In the genomic region with DNA sequence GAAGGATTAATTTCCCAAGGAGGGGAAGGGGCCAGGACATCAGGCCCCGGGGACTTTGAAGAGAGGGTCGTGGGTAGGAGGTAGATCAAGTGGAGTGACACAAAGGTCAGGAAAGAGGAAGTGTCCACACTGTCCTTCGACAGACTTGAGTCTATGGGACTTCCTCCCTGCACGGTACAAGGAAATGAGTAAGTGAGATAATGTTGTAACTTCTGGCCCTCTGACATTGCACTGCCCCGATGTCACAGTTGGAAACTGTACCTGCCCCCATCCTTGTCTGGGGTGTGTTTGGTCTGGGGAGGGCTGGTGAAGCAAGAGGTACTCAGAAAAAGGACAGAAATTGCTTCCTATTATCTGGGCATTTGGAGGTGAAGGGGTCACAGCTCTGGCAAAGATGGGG, we compare ENCODE assay signal across 8 cellular contexts. TPM values are rescaled to one million over a fixed set of nuclear protein-coding genes. Genes with fewer than 3 reads are reported as not detected.
DNase-seq lines count a peak whose midpoint lies in the region; ATAC-seq and TF ChIP-seq lines count a peak whose summit lies in the region.

No MANE protein-coding gene starts in this region.

- H3K4me1 Mint-ChIP-seq in activated naive CD8-positive, alpha-beta T cell treated with anti-CD3 and anti-CD28 coated beads, Interleukin-2, amount 50 U/mL, for 24 hours, result peaks cover 17% of the 10 kb centered on the region

- H3K27ac Mint-ChIP-seq in activated naive CD8-positive, alpha-beta T cell treated with anti-CD3 and anti-CD28 coated beads, Interleukin-2, amount 50 U/mL, for 24 hours, result no peak overlapping the region

- no peaks in the 10 kb centered on the region for H3K36me3 ChIP-seq in lower lobe of right lung

- H3K4me1 ChIP-seq in lower lobe of right lung, result peaks cover 10% of the 10 kb centered on the region

- ATAC-seq in activated naive CD8-positive, alpha-beta T cell treated with anti-CD3 and anti-CD28 coated beads, Interleukin-2, amount 50 U/mL, for 24 hours, result peak; percentile 57
- peak; percentile 85 to 94 for ATAC-seq in lower lobe of right lung
- ATAC-seq in HG03108 (IDR thresholded peaks at IDR 0.05; ENCODE audit: unreplicated experiment), result no peak
- no peak for ATAC-seq in GM19395 (IDR thresholded peaks at IDR 0.05; ENCODE audit: unreplicated experiment)

- no peaks in the 10 kb centered on the region for H3K36me3 Mint-ChIP-seq in activated naive CD8-positive, alpha-beta T cell treated with anti-CD3 and anti-CD28 coated beads, Interleukin-2, amount 50 U/mL, for 24 hours (ENCODE audit: low read depth)

- TF ChIP-seq CTCF in AG10803 (conservative IDR thresholded peaks at IDR 0.05; ENCODE audit: low read length) (no peak), lower lobe of right lung (IDR thresholded peaks at IDR 0.05) (no peak)

- H3K9me3 Mint-ChIP-seq in activated naive CD8-positive, alpha-beta T cell treated with anti-CD3 and anti-CD28 coated beads, Interleukin-2, amount 50 U/mL, for 24 hours, result no peaks in the 10 kb centered on the region

- no peaks in the 10 kb centered on the region for H3K9me3 ChIP-seq in lower lobe of right lung

- H3K27me3 ChIP-seq in lower lobe of right lung (ENCODE audit: low read depth), result no peaks in the 10 kb centered on the region

- H3K4me3 ChIP-seq in AG10803 (ENCODE audit: low read length) (no peak overlapping the region), lower lobe of right lung (no peak overlapping the region)

- DNase-seq in AG10803 (ENCODE audit: low read depth) (peak; percentile 38), KBM-7 (peak; percentile 67), lower lobe of right lung (peak; percentile 65), NCI-H82 treated with DMSO at 0.1 percent for 48 hours (lab: John Stamatoyannopoulos, UW; ENCODE audit: unreplicated experiment) (no peak), cortex of kidney (lab: John Stamatoyannopoulos, UW) (no peak)
- DNase-seq in activated naive CD8-positive, alpha-beta T cell treated with anti-CD3 and anti-CD28 coated beads, Interleukin-2, amount 50 U/mL, for 24 hours, result no peak

- in situ Hi-C loops in KBM-7 (cut with MboI; ENCODE audit: low pct_unique_long_range_greater_than_20kb, low sequenced_read_pairs), result no loop called here

- H3K27me3 Mint-ChIP-seq in activated naive CD8-positive, alpha-beta T cell treated with anti-CD3 and anti-CD28 coated beads, Interleukin-2, amount 50 U/mL, for 24 hours, result no peaks in the 10 kb centered on the region

- no peak overlapping the region for H3K4me3 Mint-ChIP-seq in activated naive CD8-positive, alpha-beta T cell treated with anti-CD3 and anti-CD28 coated beads, Interleukin-2, amount 50 U/mL, for 24 hours

- intact Hi-C loops in lower lobe of right lung (cut with DNase I), result no loop called here

- H3K27ac ChIP-seq in lower lobe of right lung, result peak overlapping the region; percentile 65

RNA-seq across cellular contexts. Expression of gene ALOX5AP, which starts 22.2 kb away (rescaled TPM):
- 311 TPM for total RNA-seq in lower lobe of right lung

Comparison
In these comparisons a context has a peak if more than half of its experiments do, and no peak if none do; other contexts are left out.
1. DNase-seq: peak in AG10803 (single experiment), KBM-7 (single experiment) and lower lobe of right lung (single experiment); none in activated naive CD8-positive, alpha-beta T cell treated with anti-CD3 and anti-CD28 coated beads, Interleukin-2, amount 50 U/mL, for 24 hours (single experiment), NCI-H82 treated with DMSO at 0.1 percent for 48 hours (single experiment) and cortex of kidney (single experiment).
2. ATAC-seq: peak in activated naive CD8-positive, alpha-beta T cell treated with anti-CD3 and anti-CD28 coated beads, Interleukin-2, amount 50 U/mL, for 24 hours (single experiment) and lower lobe of right lung (2 of 2); none in HG03108 (single experiment) and GM19395 (single experiment).